ENCODE assay signal across 28 cellular contexts in genomic region chr7:141463986-141464385, GRCh38.
DNase-seq lines count a peak whose midpoint lies in the region; ATAC-seq and TF ChIP-seq lines count a peak whose summit lies in the region.
"Had no signal": no experiment of that assay in that cellular context is flagged by ENCODE, and none has a peak within 500 bp of the region (broad histone marks: within the 10 kb centered on the region; RNA-seq: fewer than 3 reads in every experiment).

No MANE protein-coding gene starts in this region.

- H3K9me3 Mint-ChIP-seq in activated CD4-positive, alpha-beta T cell treated with anti-CD3 and anti-CD28 coated beads for 36 hours (ENCODE audit: low read depth), result no peaks in the 10 kb centered on the region
- H3K9me3 Mint-ChIP-seq: activated naive CD8-positive, alpha-beta T cell treated with anti-CD3 and anti-CD28 coated beads, Interleukin-2, amount 10 ng/mL, durations not matched to agents 7 days and 5 days; T-helper 1 cell treated with Interleukin-12 subunit alpha and Interleukin-12 subunit beta and Interleukin-4 antibody, amounts not matched to agents 30 μg/mL and 1 μg/mL, for 36 hours had no signal

- no peaks in the 10 kb centered on the region for H3K9me3 ChIP-seq in skeletal muscle satellite cell (replicated peaks; ENCODE audit: low read length)
- H3K9me3 ChIP-seq: colonic mucosa, esophagus muscularis mucosa, testis, vagina had no signal

- no peak for ATAC-seq in activated CD4-positive, alpha-beta T cell treated with anti-CD3 and anti-CD28 coated beads for 36 hours
- ATAC-seq in GM18861 (IDR thresholded peaks at IDR 0.05; ENCODE audit: unreplicated experiment), result no peak
- no peak for ATAC-seq in HG02571 (IDR thresholded peaks at IDR 0.05; ENCODE audit: unreplicated experiment)
- ATAC-seq: GM12878 had no signal

- no peaks in the 10 kb centered on the region for H3K27me3 ChIP-seq in skeletal muscle satellite cell (ENCODE audit: control insufficient read depth, insufficient read depth, low read length)
- H3K27me3 ChIP-seq: colonic mucosa, esophagus muscularis mucosa, testis, vagina had no signal

- no peak overlapping the region for H3K27ac Mint-ChIP-seq in activated CD4-positive, alpha-beta T cell treated with anti-CD3 and anti-CD28 coated beads for 36 hours
- H3K27ac Mint-ChIP-seq: activated naive CD8-positive, alpha-beta T cell treated with anti-CD3 and anti-CD28 coated beads, Interleukin-2, amount 10 ng/mL, durations not matched to agents 7 days and 5 days; CD14-positive monocyte; T-helper 1 cell treated with Interleukin-12 subunit alpha and Interleukin-12 subunit beta and Interleukin-4 antibody, amounts not matched to agents 30 μg/mL and 1 μg/mL, for 36 hours had no signal

- no peak overlapping the region for H3K4me3 ChIP-seq in skeletal muscle satellite cell (ENCODE audit: low read length)
- H3K4me3 ChIP-seq: colonic mucosa, esophagus muscularis mucosa, GM12878, testis, vagina had no signal

- DNase-seq in HCEC 1CT, result peak; percentile 48
- peak; percentile 24 for DNase-seq in RWPE1 (ENCODE audit: low spot score)
- DNase-seq in caudate nucleus (lab: John Stamatoyannopoulos, UW), result no peak
- no peak for DNase-seq in activated CD4-positive, alpha-beta T cell treated with anti-CD3 and anti-CD28 coated beads for 36 hours
- no peak for DNase-seq in DMS53 treated with DMSO at 0.1 percent for 48 hours (lab: John Stamatoyannopoulos, UW; ENCODE audit: unreplicated experiment)
- DNase-seq: activated CD4-positive, alpha-beta T cell treated with anti-CD3 and anti-CD28 coated beads for 4 hours; activated CD8-positive, alpha-beta memory T cell treated with anti-CD3 and anti-CD28 coated beads for 24 hours; activated gamma-delta T cell; activated naive CD8-positive, alpha-beta T cell treated with anti-CD3 and anti-CD28 coated beads, Interleukin-2, amount 10 ng/mL, durations not matched to agents 7 days and 5 days; activated T-cell treated with anti-CD3 and anti-CD28 coated beads, Interleukin-2, amount 50 U/mL, for 1 hour; Calu3; colonic mucosa; DND-41; HFFc6; IMR-90; mesenchymal stem cell; NCI-H1105 treated with DMSO at 0.1 percent for 48 hours; NCI-H1930; stimulated activated naive CD4-positive, alpha-beta T cell treated with Interleukin-2 at 50 U/mL for 16 hours; testis had no signal

- peaks cover 8% of the 10 kb centered on the region for H3K27me3 Mint-ChIP-seq in activated CD4-positive, alpha-beta T cell treated with anti-CD3 and anti-CD28 coated beads for 36 hours

- peak overlapping the region; percentile 50 for H3K4me2 ChIP-seq in skeletal muscle satellite cell (ENCODE audit: low read length)

- H3K27ac ChIP-seq in RWPE1 (no peak overlapping the region), caudate nucleus (ENCODE audit: low read depth, low read length) (peak overlapping the region; percentile 98)
- H3K27ac ChIP-seq: colonic mucosa, esophagus muscularis mucosa, testis, vagina had no signal

- H3K4me1 ChIP-seq in skeletal muscle satellite cell (ENCODE audit: control insufficient read depth, insufficient read depth, low read length), result peaks cover 4% of the 10 kb centered on the region
- H3K4me1 ChIP-seq: colonic mucosa had no signal

- no peak overlapping the region for H3K4me3 Mint-ChIP-seq in activated CD4-positive, alpha-beta T cell treated with anti-CD3 and anti-CD28 coated beads for 36 hours
- H3K4me3 Mint-ChIP-seq: activated naive CD8-positive, alpha-beta T cell treated with anti-CD3 and anti-CD28 coated beads, Interleukin-2, amount 10 ng/mL, durations not matched to agents 7 days and 5 days; T-helper 1 cell treated with Interleukin-12 subunit alpha and Interleukin-12 subunit beta and Interleukin-4 antibody, amounts not matched to agents 30 μg/mL and 1 μg/mL, for 36 hours had no signal

- intact Hi-C loops in activated CD4-positive, alpha-beta T cell treated with anti-CD3 and anti-CD28 coated beads for 36 hours (cut with DNase I, micrococcal nuclease), result no loop called here

- no peak overlapping the region for H3K9ac ChIP-seq in skeletal muscle satellite cell (ENCODE audit: low read depth, low read length)

- no peaks in the 10 kb centered on the region for H3K36me3 Mint-ChIP-seq in activated CD4-positive, alpha-beta T cell treated with anti-CD3 and anti-CD28 coated beads for 36 hours (ENCODE audit: low read depth)
- H3K36me3 Mint-ChIP-seq: activated naive CD8-positive, alpha-beta T cell treated with anti-CD3 and anti-CD28 coated beads, Interleukin-2, amount 10 ng/mL, durations not matched to agents 7 days and 5 days; CD14-positive monocyte had no signal

- CTCF ChIA-PET in RWPE1 (lab: Yijun Ruan, JAX), result no interaction called here
- CTCF ChIA-PET in activated CD4-positive, alpha-beta T cell treated with anti-CD3 and anti-CD28 coated beads for 36 hours (lab: Charles Lee), result no interaction called here

- H3K36me3 ChIP-seq in skeletal muscle satellite cell (ENCODE audit: insufficient read depth, low read length), result no peaks in the 10 kb centered on the region
- H3K36me3 ChIP-seq: colonic mucosa, esophagus muscularis mucosa, vagina had no signal

- H3K4me1 Mint-ChIP-seq in activated CD4-positive, alpha-beta T cell treated with anti-CD3 and anti-CD28 coated beads for 36 hours, result no peaks in the 10 kb centered on the region
- H3K4me1 Mint-ChIP-seq: activated naive CD8-positive, alpha-beta T cell treated with anti-CD3 and anti-CD28 coated beads, Interleukin-2, amount 10 ng/mL, durations not matched to agents 7 days and 5 days; CD14-positive monocyte had no signal

- POLR2A ChIA-PET in RWPE1 (lab: Yijun Ruan, JAX; ENCODE audit: low non-redundant PET), result no interaction called here
- POLR2A ChIA-PET in activated CD4-positive, alpha-beta T cell treated with anti-CD3 and anti-CD28 coated beads for 36 hours (lab: Charles Lee), result no interaction called here

- no peak for TF ChIP-seq CTCF in RWPE1 (conservative IDR thresholded peaks at IDR 0.05; ENCODE audit: low read depth)

Comparison
In these comparisons a context has a peak if more than half of its experiments do, and no peak if none do; other contexts are left out.
1. DNase-seq: peak in HCEC 1CT (single experiment) and RWPE1 (single experiment); none in caudate nucleus (0 of 61), activated CD4-positive, alpha-beta T cell treated with anti-CD3 and anti-CD28 coated beads for 36 hours (single experiment) and DMS53 treated with DMSO at 0.1 percent for 48 hours (single experiment).